In genomic region chr13:100513987-100514670, GRCh38 we compare ENCODE assay signal across 10 cellular contexts.
DNase-seq lines count a peak whose midpoint lies in the region; ATAC-seq and TF ChIP-seq lines count a peak whose summit lies in the region.
"Had no signal": no experiment of that assay in that cellular context is flagged by ENCODE, and none has a peak within 500 bp of the region (broad histone marks: within the 10 kb centered on the region; RNA-seq: fewer than 3 reads in every experiment).

No MANE protein-coding gene starts in this region.

- peak overlapping the region in 50 of 59 donors; percentile 2 to 86 (median 67) for H3K27ac ChIP-seq in dorsolateral prefrontal cortex
- no peak overlapping the region for H3K27ac ChIP-seq in aorta (ENCODE audit: low read depth in 1 of 2, low read length in 2 of 2)

- no peaks in the 10 kb centered on the region for H3K36me3 Mint-ChIP-seq in natural killer cell treated with Interleukin-12 subunit alpha and Interleukin-12 subunit beta and Interleukin-15 and Interleukin-18, amount 100 ng/mL, for 72 hours
- no peaks in the 10 kb centered on the region for H3K36me3 Mint-ChIP-seq in natural killer cell

- H3K27me3 ChIP-seq in dorsolateral prefrontal cortex: no peaks in the 10 kb centered on the region
- H3K27me3 ChIP-seq in aorta (ENCODE audit: control insufficient read depth in 1 of 2, insufficient read depth in 2 of 2, low read length in 1 of 2): no peaks in the 10 kb centered on the region

- H3K9me3 Mint-ChIP-seq in natural killer cell treated with Interleukin-12 subunit alpha and Interleukin-12 subunit beta and Interleukin-15 and Interleukin-18, amount 100 ng/mL, for 72 hours: no peaks in the 10 kb centered on the region
- H3K9me3 Mint-ChIP-seq in natural killer cell: no peaks in the 10 kb centered on the region
- H3K9me3 Mint-ChIP-seq: T-helper 1 cell treated with Interleukin-12 subunit alpha and Interleukin-12 subunit beta and Interleukin-4 antibody, amounts not matched to agents 30 μg/mL and 1 μg/mL, for 36 hours had no signal

- H3K36me3 ChIP-seq in aorta (ENCODE audit: control insufficient read depth in 1 of 2, insufficient read depth in 2 of 2, low read length in 1 of 2): no peaks in the 10 kb centered on the region

- H3K4me3 Mint-ChIP-seq in natural killer cell treated with Interleukin-12 subunit alpha and Interleukin-12 subunit beta and Interleukin-15 and Interleukin-18, amount 100 ng/mL, for 72 hours: no peak overlapping the region
- H3K4me3 Mint-ChIP-seq in natural killer cell: no peak overlapping the region
- H3K4me3 Mint-ChIP-seq: B cell; T-helper 1 cell treated with Interleukin-12 subunit alpha and Interleukin-12 subunit beta and Interleukin-4 antibody, amounts not matched to agents 30 μg/mL and 1 μg/mL, for 36 hours had no signal

- no peaks in the 10 kb centered on the region for H3K9me3 ChIP-seq in aorta (ENCODE audit: control insufficient read depth, low read length)

- H3K4me1 ChIP-seq in aorta (ENCODE audit: control insufficient read depth in 1 of 2, insufficient read depth in 2 of 2, low read length in 2 of 2): no peaks in the 10 kb centered on the region

- WGBS in aorta, 2 donors: 79 to 81% methylated on average over 8 of the region's 8 CpGs

- DNase-seq in natural killer cell treated with Interleukin-12 subunit alpha and Interleukin-12 subunit beta and Interleukin-15 and Interleukin-18, amount 100 ng/mL, for 72 hours (ENCODE audit: low spot score): no peak
- DNase-seq in natural killer cell: no peak
- peak; percentile 77 for DNase-seq in NCI-H345 (lab: John Stamatoyannopoulos, UW)
- DNase-seq in dorsolateral prefrontal cortex: no peak
- DNase-seq in aorta: no peak

- intact Hi-C loops in natural killer cell (cut with micrococcal nuclease) (loop anchor here (1.0 to 10.0 kb wide), 4 partner anchors 598 to 1069 kb away; no protein-coding TSS in a partner anchor), dorsolateral prefrontal cortex (cut with DNase I) (loop anchor here (2.0 to 10.0 kb wide), 5 partner anchors 279 to 1072 kb away; no protein-coding TSS in a partner anchor), aorta (cut with DNase I) (loop anchor here (2.0 to 10.0 kb wide), 4 partner anchors 597 to 859 kb away; no protein-coding TSS in a partner anchor)

- peak overlapping the region; percentile 36 to 58 for H3K27ac Mint-ChIP-seq in natural killer cell treated with Interleukin-12 subunit alpha and Interleukin-12 subunit beta and Interleukin-15 and Interleukin-18, amount 100 ng/mL, for 72 hours
- H3K27ac Mint-ChIP-seq in natural killer cell: peak overlapping the region in 1 of 2 donors; percentile 33
- H3K27ac Mint-ChIP-seq: B cell; T-helper 1 cell treated with Interleukin-12 subunit alpha and Interleukin-12 subunit beta and Interleukin-4 antibody, amounts not matched to agents 30 μg/mL and 1 μg/mL, for 36 hours had no signal

- ATAC-seq in natural killer cell treated with Interleukin-12 subunit alpha and Interleukin-12 subunit beta and Interleukin-15 and Interleukin-18, amount 100 ng/mL, for 72 hours: no peak
- no peak for ATAC-seq in natural killer cell
- ATAC-seq in aorta (ENCODE audit: low FRiP score): peak; percentile 34
- no peak for ATAC-seq in HG03439 (IDR thresholded peaks at IDR 0.05; ENCODE audit: unreplicated experiment)
- no peak for ATAC-seq in HG03025 (IDR thresholded peaks at IDR 0.05; ENCODE audit: low FRiP score, unreplicated experiment)
- ATAC-seq in GM18520 (IDR thresholded peaks at IDR 0.05; ENCODE audit: unreplicated experiment): no peak

- H3K4me3 ChIP-seq in dorsolateral prefrontal cortex (peak overlapping the region in 26 of 59 donors; percentile 2 to 51 (median 24)), aorta (ENCODE audit: low read length in 2 of 2) (no peak overlapping the region)

- TF ChIP-seq CTCF in natural killer cell (IDR thresholded peaks at IDR 0.05) (no peak), dorsolateral prefrontal cortex (IDR thresholded peaks at IDR 0.05 in 54 of 56, conservative IDR thresholded peaks at IDR 0.05 in 2 of 56; ENCODE audit: low read depth in 1 of 56, partially characterized antibody in 56 of 56) (no peak)

- peaks cover 37 to 43% of the 10 kb centered on the region in 2 donors for H3K4me1 Mint-ChIP-seq in natural killer cell treated with Interleukin-12 subunit alpha and Interleukin-12 subunit beta and Interleukin-15 and Interleukin-18, amount 100 ng/mL, for 72 hours (ENCODE audit: low read depth in 2 of 2)
- peaks cover 39 to 46% of the 10 kb centered on the region in 2 donors for H3K4me1 Mint-ChIP-seq in natural killer cell

- no peaks in the 10 kb centered on the region for H3K27me3 Mint-ChIP-seq in natural killer cell treated with Interleukin-12 subunit alpha and Interleukin-12 subunit beta and Interleukin-15 and Interleukin-18, amount 100 ng/mL, for 72 hours
- H3K27me3 Mint-ChIP-seq in natural killer cell (ENCODE audit: low read depth in 2 of 2): no peaks in the 10 kb centered on the region
- H3K27me3 Mint-ChIP-seq: B cell had no signal

Comparison
In these comparisons a context has a peak if more than half of its experiments do, and no peak if none do; other contexts are left out.
1. H3K27ac ChIP-seq: peak in dorsolateral prefrontal cortex (50 of 59); none in aorta (0 of 2).